In the genomic region with DNA sequence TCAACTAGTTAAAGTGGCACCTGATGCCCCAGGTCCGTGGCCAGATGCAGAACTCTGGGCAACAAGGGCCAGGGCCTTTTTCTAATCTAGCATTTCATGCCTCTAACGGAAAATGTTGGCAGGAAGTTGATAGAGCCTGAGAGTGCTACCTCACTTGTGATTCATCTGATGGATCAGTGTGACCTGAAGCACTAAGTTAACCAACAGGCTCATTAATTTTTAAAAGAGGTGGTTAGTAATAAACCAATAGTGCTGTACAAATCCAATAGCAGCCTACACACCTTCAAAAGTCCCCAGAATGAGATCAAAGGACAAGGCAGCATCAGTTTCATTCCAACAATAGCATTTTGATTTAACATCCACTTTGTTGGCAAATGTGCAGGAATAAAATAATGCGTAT, we compare ENCODE assay signal across 1 cellular context.
TF ChIP-seq lines count a peak whose summit lies in the region.

No MANE protein-coding gene starts in this region.

TF ChIP-seq in SK-N-SH, 30 proteins besides CTCF, POLR2A, EP300 and RAD21 (continued from another document):
- TF ChIP-seq TEAD4 (IDR thresholded peaks at IDR 0.05; ENCODE audit: borderline replicate concordance, insufficient read depth) (no peak), TCF12 (IDR thresholded peaks at IDR 0.05) (no peak)
